8 cellular contexts compared by ENCODE assay signal in genomic region chr11:27497284-27497866, GRCh38. TPM values are rescaled to one million over a fixed set of nuclear protein-coding genes. Genes with fewer than 3 reads are reported as not detected.
DNase-seq lines count a peak whose midpoint lies in the region; ATAC-seq and TF ChIP-seq lines count a peak whose summit lies in the region.

No MANE protein-coding gene starts in this region.

- CTCF ChIA-PET in HEK293T (lab: Yijun Ruan, JAX): interaction anchor here (0.8 to 1.4 kb wide), 6 partner anchors 9 to 339 kb away, joined by 3 to 8 read pairs (median 4); no protein-coding TSS in a partner anchor

- peaks cover 10% of the 10 kb centered on the region for H3K79me2 ChIP-seq in neural cell (replicated peaks; ENCODE audit: insufficient read depth, low read length)

- H3K4me1 ChIP-seq in right atrium auricular region: peaks cover 0 to 17% of the 10 kb centered on the region in 2 donors

- H3K9ac ChIP-seq in neural cell (ENCODE audit: low read length): no peak overlapping the region

- H3K27ac ChIP-seq in right atrium auricular region (no peak overlapping the region), neural cell (ENCODE audit: low read length) (no peak overlapping the region)

- POLR2A ChIA-PET in HEK293T (lab: Yijun Ruan, JAX): no interaction called here

- no peak overlapping the region for H3K4me2 ChIP-seq in neural cell (ENCODE audit: low read length)

- no peaks in the 10 kb centered on the region for H3F3A ChIP-seq in neural cell (ENCODE audit: insufficient read depth, low read length, poor library complexity, severe bottlenecking)

- H3K9me2 ChIP-seq in neural cell (ENCODE audit: insufficient read depth, low read length): no peaks in the 10 kb centered on the region

- no peaks in the 10 kb centered on the region for H3K27me3 ChIP-seq in right atrium auricular region
- H3K27me3 ChIP-seq in neural cell (ENCODE audit: insufficient read depth, low read depth, low read length): no peaks in the 10 kb centered on the region

- DNase-seq in Right ventricle myocardium superior (no peak), right atrium auricular region (ENCODE audit: low spot score) (no peak), NCI-H2171 (lab: John Stamatoyannopoulos, UW) (peak; percentile 10), dedifferentiated amniotic fluid mesenchymal stem cell (ENCODE audit: extremely low spot score) (peak; percentile 20), HEK293T (ENCODE audit: extremely low spot score) (no peak)

- peaks cover 43% of the 10 kb centered on the region for H3K36me3 ChIP-seq in right atrium auricular region
- peaks cover 9% of the 10 kb centered on the region for H3K36me3 ChIP-seq in neural cell (ENCODE audit: insufficient read depth, low read length)

- H3K4me3 ChIP-seq in right atrium auricular region (no peak overlapping the region), neural cell (ENCODE audit: low read length) (no peak overlapping the region)

- TF ChIP-seq CTCF in right atrium auricular region (IDR thresholded peaks at IDR 0.05) (peak in 1 of 2 donors; percentile 62), neural cell (IDR thresholded peaks at IDR 0.05; ENCODE audit: poor library complexity, severe bottlenecking) (peak; percentile 68)

- TF ChIP-seq RAD21 in neural cell (conservative IDR thresholded peaks at IDR 0.05): peak; percentile 63

- H4K20me1 ChIP-seq in neural cell (ENCODE audit: insufficient read depth): peaks cover 2% of the 10 kb centered on the region

- peak; percentile 53 for ATAC-seq in Right ventricle myocardium superior (ENCODE audit: poor library complexity)
- peak; percentile 64 for ATAC-seq in HG02798 (IDR thresholded peaks at IDR 0.05; ENCODE audit: poor library complexity, unreplicated experiment)
- no peak for ATAC-seq in GM19328 (IDR thresholded peaks at IDR 0.05; ENCODE audit: unreplicated experiment)

- no peak overlapping the region for H2AFZ ChIP-seq in neural cell (ENCODE audit: low read depth, low read length)

- H3K9me3 ChIP-seq in right atrium auricular region (no peaks in the 10 kb centered on the region), neural cell (ENCODE audit: low read length) (no peaks in the 10 kb centered on the region)

- TF ChIP-seq EP300 in neural cell (conservative IDR thresholded peaks at IDR 0.05; ENCODE audit: poor library complexity, severe bottlenecking): no peak

- intact Hi-C loops in Right ventricle myocardium superior (cut with DNase I): no loop called here

TF ChIP-seq in neural cell, 6 proteins besides CTCF, POLR2A, EP300 and RAD21:
- TF ChIP-seq REST (IDR thresholded peaks at IDR 0.05; ENCODE audit: borderline replicate concordance): no peak
- no peak for TF ChIP-seq POLR2AphosphoS5 (IDR thresholded peaks at IDR 0.05)
- no peak for TF ChIP-seq EZH2 (IDR thresholded peaks at IDR 0.05; ENCODE audit: borderline replicate concordance, insufficient read depth, low read length, poor library complexity, severe bottlenecking)
- TF ChIP-seq TAF1 (IDR thresholded peaks at IDR 0.05; ENCODE audit: low read depth): no peak
- peak; percentile 65 for TF ChIP-seq SMC3 (conservative IDR thresholded peaks at IDR 0.05; ENCODE audit: poor library complexity)

TF ChIP-seq in HEK293T, 16 proteins besides CTCF, POLR2A, EP300 and RAD21:
- no peak for TF ChIP-seq L3MBTL2 (conservative IDR thresholded peaks at IDR 0.05)
- TF ChIP-seq BHLHE40 (IDR thresholded peaks at IDR 0.05; ENCODE audit: borderline replicate concordance): no peak
- TF ChIP-seq PKNOX1 (IDR thresholded peaks at IDR 0.05): no peak
- TF ChIP-seq NFRKB (IDR thresholded peaks at IDR 0.05): no peak
- no peak for TF ChIP-seq HDGF (IDR thresholded peaks at IDR 0.05; ENCODE audit: borderline replicate concordance)
- TF ChIP-seq TARDBP (IDR thresholded peaks at IDR 0.05): no peak
- no peak for TF ChIP-seq LEF1 (IDR thresholded peaks at IDR 0.05; ENCODE audit: borderline replicate concordance)
- no peak for TF ChIP-seq CTBP1 (IDR thresholded peaks at IDR 0.05; ENCODE audit: borderline replicate concordance)
- no peak for TF ChIP-seq FOXK2 (IDR thresholded peaks at IDR 0.05)
- TF ChIP-seq SP1 (IDR thresholded peaks at IDR 0.05): no peak

RNA-seq across cellular contexts. Expression of gene LIN7C, which starts 9.2 kb away (rescaled TPM):
- total RNA-seq in Right ventricle myocardium superior (14.9 TPM), right atrium auricular region (10 to 100 TPM; 18.8 to 23.7 TPM)
- polyA plus RNA-seq in neural cell: 115 and 131 TPM in 2 replicates
- polyA minus RNA-seq in neural cell: 231 and 253 TPM in 2 replicates

RNA-seq across cellular contexts. Expression of gene LGR4, which starts 24.8 kb away (rescaled TPM):
- 24.2 TPM for total RNA-seq in Right ventricle myocardium superior
- total RNA-seq in right atrium auricular region: 10 to 100 TPM; 31.1 to 40.6 TPM
- polyA plus RNA-seq in neural cell: 8.7 and 11.2 TPM in 2 replicates
- polyA minus RNA-seq in neural cell: 22.2 and 23.1 TPM in 2 replicates

Comparison
In these comparisons a context has a peak if more than half of its experiments do, and no peak if none do; other contexts are left out.
1. DNase-seq: peak in NCI-H2171 (single experiment) and dedifferentiated amniotic fluid mesenchymal stem cell (single experiment); none in Right ventricle myocardium superior (single experiment), right atrium auricular region (single experiment) and HEK293T (single experiment).